ENCODE assay signal across 19 cellular contexts in genomic region chr7:24705481-24705954, GRCh38. TPM values are rescaled to one million over a fixed set of nuclear protein-coding genes. Genes with fewer than 3 reads are reported as not detected.
DNase-seq lines count a peak whose midpoint lies in the region; ATAC-seq and TF ChIP-seq lines count a peak whose summit lies in the region.
"Had no signal": no experiment of that assay in that cellular context is flagged by ENCODE, and none has a peak within 500 bp of the region (broad histone marks: within the 10 kb centered on the region; RNA-seq: fewer than 3 reads in every experiment).

No MANE protein-coding gene starts in this region.

- intact Hi-C loops in Right ventricle myocardium superior (cut with DNase I) = no loop called here
- intact Hi-C loops in left cardiac atrium (cut with DNase I) = no loop called here

- ATAC-seq in Right ventricle myocardium superior (ENCODE audit: poor library complexity) (peak; percentile 39), left cardiac atrium (no peak), GM21723 (IDR thresholded peaks at IDR 0.05; ENCODE audit: unreplicated experiment) (no peak)
- ATAC-seq in activated naive CD8-positive, alpha-beta T cell treated with anti-CD3 and anti-CD28 coated beads, Interleukin-2, amount 50 U/mL, for 24 hours = peak; percentile 26
- peak; percentile 56 to 76 for ATAC-seq in stimulated activated naive B cell treated with anti-CD40 and anti-IgM and Interleukin-4, amounts not matched to agents 10 μg/mL and 1 μg/mL and 100 μg/mL, for 72 hours (replicated peaks)
- ATAC-seq: activated CD8-positive, alpha-beta memory T cell treated with anti-CD3 and anti-CD28 coated beads, Interleukin-2, amount 10 ng/mL, durations not matched to agents 7 days and 5 days had no signal

- H3K9me3 Mint-ChIP-seq in activated naive CD8-positive, alpha-beta T cell treated with anti-CD3 and anti-CD28 coated beads, Interleukin-2, amount 50 U/mL, for 24 hours = no peaks in the 10 kb centered on the region
- H3K9me3 Mint-ChIP-seq in stimulated activated naive B cell treated with anti-CD40 and anti-IgM and Interleukin-4, amounts not matched to agents 10 μg/mL and 1 μg/mL and 100 μg/mL, for 72 hours = no peaks in the 10 kb centered on the region
- H3K9me3 Mint-ChIP-seq in type B pancreatic cell = no peaks in the 10 kb centered on the region
- H3K9me3 Mint-ChIP-seq: activated T-helper 2 cell treated with anti-CD3 and anti-CD28 coated beads, Interferon-gamma antibody, Interleukin-2, Interleukin-4, amounts not matched to agents 10 μg/mL and 5 μg/mL and 100 μg/mL, durations not matched to agents 14 hours and 24 hours and 36 hours; CD4-positive, alpha-beta T cell; nephron; stimulated activated naive CD8-positive, alpha-beta T cell treated with anti-CD3 and anti-CD28 coated beads, Interleukin-15, Interleukin-2, amounts not matched to agents 100 ng/mL and 50 ng/mL, for 24 hours had no signal

- H3K27me3 Mint-ChIP-seq in activated naive CD8-positive, alpha-beta T cell treated with anti-CD3 and anti-CD28 coated beads, Interleukin-2, amount 50 U/mL, for 24 hours = no peaks in the 10 kb centered on the region
- no peaks in the 10 kb centered on the region for H3K27me3 Mint-ChIP-seq in stimulated activated naive B cell treated with anti-CD40 and anti-IgM and Interleukin-4, amounts not matched to agents 10 μg/mL and 1 μg/mL and 100 μg/mL, for 72 hours
- no peaks in the 10 kb centered on the region for H3K27me3 Mint-ChIP-seq in type B pancreatic cell
- H3K27me3 Mint-ChIP-seq: CD4-positive, alpha-beta T cell; stimulated activated naive CD8-positive, alpha-beta T cell treated with anti-CD3 and anti-CD28 coated beads, Interleukin-15, Interleukin-2, amounts not matched to agents 100 ng/mL and 50 ng/mL, for 24 hours had no signal

- H3K27ac Mint-ChIP-seq in activated naive CD8-positive, alpha-beta T cell treated with anti-CD3 and anti-CD28 coated beads, Interleukin-2, amount 50 U/mL, for 24 hours = no peak overlapping the region
- peak overlapping the region; percentile 25 for H3K27ac Mint-ChIP-seq in stimulated activated naive B cell treated with anti-CD40 and anti-IgM and Interleukin-4, amounts not matched to agents 10 μg/mL and 1 μg/mL and 100 μg/mL, for 72 hours
- no peak overlapping the region for H3K27ac Mint-ChIP-seq in type B pancreatic cell
- H3K27ac Mint-ChIP-seq: activated CD8-positive, alpha-beta memory T cell treated with anti-CD3 and anti-CD28 coated beads, Interleukin-2, amount 10 ng/mL, durations not matched to agents 7 days and 5 days; activated T-helper 2 cell treated with anti-CD3 and anti-CD28 coated beads, Interferon-gamma antibody, Interleukin-2, Interleukin-4, amounts not matched to agents 10 μg/mL and 5 μg/mL and 100 μg/mL, durations not matched to agents 14 hours and 24 hours and 36 hours; CD4-positive, alpha-beta T cell; nephron; stimulated activated naive CD8-positive, alpha-beta T cell treated with anti-CD3 and anti-CD28 coated beads, Interleukin-15, Interleukin-2, amounts not matched to agents 100 ng/mL and 50 ng/mL, for 24 hours had no signal

- no peak overlapping the region for H3K4me3 Mint-ChIP-seq in activated naive CD8-positive, alpha-beta T cell treated with anti-CD3 and anti-CD28 coated beads, Interleukin-2, amount 50 U/mL, for 24 hours
- H3K4me3 Mint-ChIP-seq in stimulated activated naive B cell treated with anti-CD40 and anti-IgM and Interleukin-4, amounts not matched to agents 10 μg/mL and 1 μg/mL and 100 μg/mL, for 72 hours = no peak overlapping the region
- no peak overlapping the region for H3K4me3 Mint-ChIP-seq in type B pancreatic cell
- H3K4me3 Mint-ChIP-seq: activated CD8-positive, alpha-beta memory T cell treated with anti-CD3 and anti-CD28 coated beads, Interleukin-2, amount 10 ng/mL, durations not matched to agents 7 days and 5 days; CD4-positive, alpha-beta T cell; nephron; stimulated activated naive CD8-positive, alpha-beta T cell treated with anti-CD3 and anti-CD28 coated beads, Interleukin-15, Interleukin-2, amounts not matched to agents 100 ng/mL and 50 ng/mL, for 24 hours had no signal

- no peak for TF ChIP-seq CTCF in type B pancreatic cell (conservative IDR thresholded peaks at IDR 0.05)

- DNase-seq in Right ventricle myocardium superior (no peak), left cardiac atrium (no peak), mucosa of gallbladder (ENCODE audit: low spot score) (peak; percentile 10), type B pancreatic cell (ENCODE audit: extremely low spot score, unreplicated experiment) (no peak)
- no peak for DNase-seq in activated naive CD8-positive, alpha-beta T cell treated with anti-CD3 and anti-CD28 coated beads, Interleukin-2, amount 50 U/mL, for 24 hours
- DNase-seq in stimulated activated naive B cell treated with anti-CD40 and anti-IgM and Interleukin-4, amounts not matched to agents 10 μg/mL and 1 μg/mL and 100 μg/mL, for 72 hours = peak; percentile 15
- DNase-seq in activated naive CD4-positive, alpha-beta T cell (lab: John Stamatoyannopoulos, UW) = no peak
- DNase-seq: activated CD8-positive, alpha-beta memory T cell treated with anti-CD3 and anti-CD28 coated beads, Interleukin-2, amount 10 ng/mL, durations not matched to agents 7 days and 5 days; CD4-positive, alpha-beta T cell; central memory CD4-positive, alpha-beta T cell; DMS79; mammary epithelial cell; NCI-H1105 treated with DMSO at 0.1 percent for 48 hours; NCI-H524 treated with DMSO at 0.1 percent for 48 hours; T1000 had no signal

- H3K4me1 Mint-ChIP-seq in activated naive CD8-positive, alpha-beta T cell treated with anti-CD3 and anti-CD28 coated beads, Interleukin-2, amount 50 U/mL, for 24 hours = peaks cover 2% of the 10 kb centered on the region
- H3K4me1 Mint-ChIP-seq in stimulated activated naive B cell treated with anti-CD40 and anti-IgM and Interleukin-4, amounts not matched to agents 10 μg/mL and 1 μg/mL and 100 μg/mL, for 72 hours = peaks cover 11 to 22% of the 10 kb centered on the region in 2 donors
- H3K4me1 Mint-ChIP-seq in type B pancreatic cell (ENCODE audit: unreplicated experiment) = peaks cover 5% of the 10 kb centered on the region

- H3K36me3 Mint-ChIP-seq in activated naive CD8-positive, alpha-beta T cell treated with anti-CD3 and anti-CD28 coated beads, Interleukin-2, amount 50 U/mL, for 24 hours (ENCODE audit: low read depth) = no peaks in the 10 kb centered on the region
- peaks cover 5 to 36% of the 10 kb centered on the region in 2 donors for H3K36me3 Mint-ChIP-seq in stimulated activated naive B cell treated with anti-CD40 and anti-IgM and Interleukin-4, amounts not matched to agents 10 μg/mL and 1 μg/mL and 100 μg/mL, for 72 hours
- peaks cover 12% of the 10 kb centered on the region for H3K36me3 Mint-ChIP-seq in type B pancreatic cell
- H3K36me3 Mint-ChIP-seq: activated CD8-positive, alpha-beta memory T cell treated with anti-CD3 and anti-CD28 coated beads, Interleukin-2, amount 10 ng/mL, durations not matched to agents 7 days and 5 days had no signal

RNA-seq across cellular contexts. Expression of gene GSDME, which starts 51.7 kb away (rescaled TPM):
- total RNA-seq in Right ventricle myocardium superior (3.5 TPM), left cardiac atrium (1 to 10 TPM; 6.4 to 8.6 TPM), mucosa of gallbladder (15.7 TPM), type B pancreatic cell (ENCODE audit: low replicate concordance) (5.6 and 10.8 TPM in 2 replicates)

Comparison
In these comparisons a context has a peak if more than half of its experiments do, and no peak if none do; other contexts are left out.
1. ATAC-seq: peak in Right ventricle myocardium superior (single experiment), activated naive CD8-positive, alpha-beta T cell treated with anti-CD3 and anti-CD28 coated beads, Interleukin-2, amount 50 U/mL, for 24 hours (single experiment) and stimulated activated naive B cell treated with anti-CD40 and anti-IgM and Interleukin-4, amounts not matched to agents 10 μg/mL and 1 μg/mL and 100 μg/mL, for 72 hours (2 of 2); none in left cardiac atrium (0 of 2) and GM21723 (single experiment).
2. DNase-seq: peak in mucosa of gallbladder (single experiment) and stimulated activated naive B cell treated with anti-CD40 and anti-IgM and Interleukin-4, amounts not matched to agents 10 μg/mL and 1 μg/mL and 100 μg/mL, for 72 hours (single experiment); none in Right ventricle myocardium superior (single experiment), left cardiac atrium (single experiment), activated naive CD8-positive, alpha-beta T cell treated with anti-CD3 and anti-CD28 coated beads, Interleukin-2, amount 50 U/mL, for 24 hours (single experiment), type B pancreatic cell (single experiment) and activated naive CD4-positive, alpha-beta T cell (0 of 4).